ENCODE assay signal across 1 cellular context in genomic region chr10:132397036-132397541, GRCh38.
TF ChIP-seq lines count a peak whose summit lies in the region.

Gene PWWP2B (plus strand): TSS chr10:132397200. CDS start chr10:132397227, 27 bp downstream.

TF ChIP-seq in K562, 482 proteins besides CTCF, POLR2A, EP300 and RAD21 (continued from another document and continues in another):
- TF ChIP-seq CUX1 (CRISPR knock-in tag; IDR thresholded peaks at IDR 0.05) (no peak), CSDE1 (IDR thresholded peaks at IDR 0.05) (no peak), MCM7 (IDR thresholded peaks at IDR 0.05) (no peak), TOE1 (IDR thresholded peaks at IDR 0.05; ENCODE audit: borderline replicate concordance) (no peak), TOE1 (CRISPR knock-in tag; IDR thresholded peaks at IDR 0.05; ENCODE audit: borderline replicate concordance, low read depth) (no peak), ZBTB1 (CRISPR knock-in tag; IDR thresholded peaks at IDR 0.05; ENCODE audit: borderline replicate concordance, low read depth) (no peak), ZNF512 (tag; IDR thresholded peaks at IDR 0.05) (no peak), EZH2 (IDR thresholded peaks at IDR 0.05; ENCODE audit: borderline replicate concordance, low read depth, low read length) (no peak), SMARCC2 (IDR thresholded peaks at IDR 0.05; ENCODE audit: low read depth) (no peak), ZNF609 (CRISPR knock-in tag; IDR thresholded peaks at IDR 0.05; ENCODE audit: borderline replicate concordance) (no peak), FOXK2 (conservative IDR thresholded peaks at IDR 0.05 in 1 of 2, IDR thresholded peaks at IDR 0.05 in 1 of 2; ENCODE audit: low read depth in 2 of 2) (no peak), POLR2G (IDR thresholded peaks at IDR 0.05; ENCODE audit: low read depth, low read length) (peak; percentile 53), GABPA (tag; conservative IDR thresholded peaks at IDR 0.05; ENCODE audit: low read depth) (no peak), HMGXB4 (CRISPR knock-in tag; IDR thresholded peaks at IDR 0.05) (no peak), ZNF146 (CRISPR knock-in tag; IDR thresholded peaks at IDR 0.05; ENCODE audit: unreplicated experiment) (no peak), STAT5A (IDR thresholded peaks at IDR 0.05; ENCODE audit: borderline replicate concordance, low read length) (no peak), SREBF1 (IDR thresholded peaks at IDR 0.05; ENCODE audit: borderline replicate concordance, low read depth, low read length) (no peak), MAFK (IDR thresholded peaks at IDR 0.05; ENCODE audit: low read length) (no peak), ZNF12 (CRISPR knock-in tag; IDR thresholded peaks at IDR 0.05) (no peak), UBTF (IDR thresholded peaks at IDR 0.05; ENCODE audit: borderline replicate concordance in 1 of 2, low read depth in 2 of 2, low read length in 2 of 2) (no peak), ZNF408 (CRISPR knock-in tag; IDR thresholded peaks at IDR 0.05; ENCODE audit: low read depth) (no peak), EHMT2 (IDR thresholded peaks at IDR 0.05) (no peak), FOXJ3 (CRISPR knock-in tag; IDR thresholded peaks at IDR 0.05) (no peak), ETS1 (conservative IDR thresholded peaks at IDR 0.05; ENCODE audit: control insufficient read depth, low read depth, low read length) (no peak), ELK1 (CRISPR knock-in tag; IDR thresholded peaks at IDR 0.05) (no peak), NFATC3 (IDR thresholded peaks at IDR 0.05) (no peak), ZBTB7A (IDR thresholded peaks at IDR 0.05; ENCODE audit: borderline replicate concordance, control insufficient read depth, low read depth, low read length) (peak; percentile 8; the same call in 1 of the 2 replicates), LEF1 (IDR thresholded peaks at IDR 0.05) (no peak), EP400 (IDR thresholded peaks at IDR 0.05) (no peak), IFI16 (CRISPR knock-in tag; IDR thresholded peaks at IDR 0.05) (no peak), ZNF398 (CRISPR knock-in tag; IDR thresholded peaks at IDR 0.05) (no peak), EGR1 (conservative IDR thresholded peaks at IDR 0.05) (peak; percentile 41; the same call in 1 of the 2 replicates), NCOR1 (IDR thresholded peaks at IDR 0.05) (no peak), DDX20 (tag; IDR thresholded peaks at IDR 0.05; ENCODE audit: low read depth) (no peak), PHB2 (IDR thresholded peaks at IDR 0.05; ENCODE audit: low read depth) (no peak), MED1 (CRISPR knock-in tag; IDR thresholded peaks at IDR 0.05; ENCODE audit: borderline replicate concordance) (no peak), ZNF780A (CRISPR knock-in tag; IDR thresholded peaks at IDR 0.05) (no peak), SMC3 (conservative IDR thresholded peaks at IDR 0.05; ENCODE audit: insufficient read depth, low read depth, low read length) (no peak), KLF13 (tag; IDR thresholded peaks at IDR 0.05; ENCODE audit: borderline replicate concordance, low read depth) (no peak), RB1 (IDR thresholded peaks at IDR 0.05; ENCODE audit: low read depth) (peak; percentile 17; the same call in 1 of the 2 replicates), STAG1 (CRISPR knock-in tag; IDR thresholded peaks at IDR 0.05; ENCODE audit: borderline replicate concordance) (no peak), ZFP36 (IDR thresholded peaks at IDR 0.05; ENCODE audit: low read depth, low read length, partially characterized antibody) (no peak), CTBP1 (IDR thresholded peaks at IDR 0.05; ENCODE audit: borderline replicate concordance) (no peak), RBFOX2 (IDR thresholded peaks at IDR 0.05; ENCODE audit: low read depth, low read length) (peak; percentile 47; the same call in 1 of the 2 replicates), ELF4 (CRISPR knock-in tag; IDR thresholded peaks at IDR 0.05) (no peak), RNF2 (IDR thresholded peaks at IDR 0.05) (no peak), MAFF (IDR thresholded peaks at IDR 0.05; ENCODE audit: low read length) (no peak), CREM (IDR thresholded peaks at IDR 0.05; ENCODE audit: low read depth) (peak; percentile 33; the same call in 1 of the 2 replicates), ZNF184 (CRISPR knock-in tag; IDR thresholded peaks at IDR 0.05) (no peak)
